Comparison of ENCODE assay signal across 8 cellular contexts in the genomic region with DNA sequence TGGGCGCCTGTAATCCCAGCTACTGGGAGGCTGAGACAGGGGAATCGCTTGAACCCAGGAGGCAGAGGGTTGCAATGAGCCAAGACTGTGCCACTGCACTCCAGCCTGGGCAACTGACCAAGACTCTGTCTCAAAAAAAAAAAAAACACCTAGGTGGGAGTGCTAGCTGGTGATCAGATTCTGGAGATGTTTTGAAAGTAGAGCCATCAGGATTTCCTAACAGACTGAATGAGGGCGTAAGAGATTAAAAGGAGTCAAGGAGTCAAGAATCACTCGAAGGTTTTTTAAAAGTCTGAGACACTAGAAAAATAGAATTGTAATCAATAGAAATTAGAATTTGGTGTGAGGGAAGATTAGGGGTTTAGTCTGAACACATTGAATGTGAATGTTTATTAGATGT.
DNase-seq lines count a peak whose midpoint lies in the region; ATAC-seq and TF ChIP-seq lines count a peak whose summit lies in the region.
"Had no signal": no experiment of that assay in that cellular context is flagged by ENCODE, and none has a peak within 500 bp of the region (broad histone marks: within the 10 kb centered on the region; RNA-seq: fewer than 3 reads in every experiment).

No MANE protein-coding gene starts in this region.

- no peak overlapping the region for H3K4me2 ChIP-seq in neuronal stem cell (ENCODE audit: insufficient read depth, low read length, poor library complexity, severe bottlenecking)

- no peaks in the 10 kb centered on the region for H3K9me3 Mint-ChIP-seq in WTC11

- H2AK5ac ChIP-seq in neuronal stem cell (ENCODE audit: low read depth, low read length) = no peak overlapping the region

- H3K27ac Mint-ChIP-seq in WTC11 = no peak overlapping the region; the same call in 1 of the 2 replicates

- peaks cover 0 to 4% of the 10 kb centered on the region in 2 donors for H3K9me3 ChIP-seq in neuronal stem cell (replicated peaks in 1 of 2; ENCODE audit: control insufficient read depth in 2 of 2, insufficient read depth in 1 of 2, low read depth in 1 of 2, low read length in 2 of 2)
- H3K9me3 ChIP-seq in upper lobe of right lung = no peaks in the 10 kb centered on the region

- H3K79me1 ChIP-seq in neuronal stem cell (ENCODE audit: low read depth, low read length) = no peaks in the 10 kb centered on the region

- H2AFZ ChIP-seq in neuronal stem cell (ENCODE audit: low read length) = peak overlapping the region; percentile 53

- H3K9ac ChIP-seq in neuronal stem cell (ENCODE audit: low read depth, low read length, poor library complexity) = no peak overlapping the region

- no peaks in the 10 kb centered on the region for H3K27me3 Mint-ChIP-seq in WTC11 (ENCODE audit: low read depth)

- peaks cover 4 to 9% of the 10 kb centered on the region in 2 donors for H3K4me1 ChIP-seq in neuronal stem cell (ENCODE audit: control insufficient read depth in 2 of 2, insufficient read depth in 1 of 2, low read depth in 1 of 2, low read length in 2 of 2)
- H3K4me1 ChIP-seq in upper lobe of right lung = peaks cover 18% of the 10 kb centered on the region

- H4K91ac ChIP-seq in neuronal stem cell (ENCODE audit: low read depth, low read length, poor library complexity) = no peak overlapping the region

- no peak overlapping the region for H3K23ac ChIP-seq in neuronal stem cell (ENCODE audit: low read depth, low read length, poor library complexity)

- no peak overlapping the region for H4K8ac ChIP-seq in neuronal stem cell (ENCODE audit: low read depth, low read length)

- H3K4me3 Mint-ChIP-seq in WTC11 = no peak overlapping the region

- no peak overlapping the region for H3K4ac ChIP-seq in neuronal stem cell (ENCODE audit: low read length)

- DNase-seq in fibroblast of pulmonary artery (ENCODE audit: low read depth) (peak; percentile 67), neuronal stem cell (ENCODE audit: low spot score) (no peak), upper lobe of right lung (no peak), WTC11 (ENCODE audit: low spot score) (no peak), hippocampal formation (lab: John Stamatoyannopoulos, UW) (no peak)

- no peak overlapping the region for H2BK15ac ChIP-seq in neuronal stem cell (ENCODE audit: low read length)

- H2BK12ac ChIP-seq in neuronal stem cell (ENCODE audit: low read length) = no peak overlapping the region

- H3K36me3 ChIP-seq in neuronal stem cell (replicated peaks in 1 of 2; ENCODE audit: control insufficient read depth in 2 of 2, insufficient read depth in 2 of 2, low read length in 2 of 2) = no peaks in the 10 kb centered on the region
- H3K36me3 ChIP-seq in upper lobe of right lung = no peaks in the 10 kb centered on the region

- no peaks in the 10 kb centered on the region for H3K27me3 ChIP-seq in neuronal stem cell (ENCODE audit: control insufficient read depth in 3 of 3, insufficient read depth in 3 of 3, low read depth in 1 of 3, low read length in 3 of 3)
- H3K27me3 ChIP-seq in upper lobe of right lung = no peaks in the 10 kb centered on the region

- peak overlapping the region; percentile 9 for H3K18ac ChIP-seq in neuronal stem cell (ENCODE audit: low read length)

- no peak overlapping the region for H3K4me3 ChIP-seq in fibroblast of pulmonary artery (replicated peaks; ENCODE audit: low read depth, low read length)
- no peak overlapping the region for H3K4me3 ChIP-seq in neuronal stem cell (ENCODE audit: low read length in 2 of 2)
- no peak overlapping the region for H3K4me3 ChIP-seq in upper lobe of right lung
- H3K4me3 ChIP-seq: skin epidermis had no signal

- CTCF ChIA-PET in WTC11 (lab: Charles Lee) = no interaction called here

- no peak overlapping the region for H2BK5ac ChIP-seq in neuronal stem cell (ENCODE audit: low read length)

- intact Hi-C loops in upper lobe of right lung (cut with DNase I) = no loop called here

- H3K14ac ChIP-seq in neuronal stem cell (ENCODE audit: low read length) = no peak overlapping the region

- peaks cover 12% of the 10 kb centered on the region for H3K4me1 Mint-ChIP-seq in WTC11

- whole genome bisulfite sequencing in neuronal stem cell (ENCODE audit: extremely low coverage in 2 of 2, insufficient read length in 2 of 2, insufficient replicate concordance in 1 of 2), 2 donors = no CpG with 5 or more reads among the region's 4 CpGs

- POLR2A ChIA-PET in WTC11 (lab: Charles Lee) = no interaction called here

- H2BK120ac ChIP-seq in neuronal stem cell (ENCODE audit: low read depth, low read length) = no peak overlapping the region

- H3K36me3 Mint-ChIP-seq in WTC11 = no peaks in the 10 kb centered on the region

- no peak overlapping the region for H3K27ac ChIP-seq in neuronal stem cell (replicated peaks; ENCODE audit: low read length)
- H3K27ac ChIP-seq in upper lobe of right lung = peak overlapping the region; percentile 81

- 0 out of 3 replicates have a peak, but pooled peaks have one; percentile 5 for ATAC-seq in SK-N-SH treated with all-trans-retinoic acid at 6 μM for 48 hours
- ATAC-seq in upper lobe of right lung = peak; percentile 30
- ATAC-seq in WTC11 = no peak
- ATAC-seq in GM21515 (IDR thresholded peaks at IDR 0.05; ENCODE audit: unreplicated experiment) = no peak

- TF ChIP-seq CTCF in fibroblast of pulmonary artery (IDR thresholded peaks at IDR 0.05; ENCODE audit: low read length, missing control alignments) (no peak), upper lobe of right lung (IDR thresholded peaks at IDR 0.05) (no peak), WTC11 (IDR thresholded peaks at IDR 0.05) (no peak)

TF ChIP-seq in SK-N-SH treated with all-trans-retinoic acid at 6 μM for 48 hours, 23 proteins besides CTCF, POLR2A, EP300 and RAD21 (continues in another document):
- TF ChIP-seq, protein P1, sequence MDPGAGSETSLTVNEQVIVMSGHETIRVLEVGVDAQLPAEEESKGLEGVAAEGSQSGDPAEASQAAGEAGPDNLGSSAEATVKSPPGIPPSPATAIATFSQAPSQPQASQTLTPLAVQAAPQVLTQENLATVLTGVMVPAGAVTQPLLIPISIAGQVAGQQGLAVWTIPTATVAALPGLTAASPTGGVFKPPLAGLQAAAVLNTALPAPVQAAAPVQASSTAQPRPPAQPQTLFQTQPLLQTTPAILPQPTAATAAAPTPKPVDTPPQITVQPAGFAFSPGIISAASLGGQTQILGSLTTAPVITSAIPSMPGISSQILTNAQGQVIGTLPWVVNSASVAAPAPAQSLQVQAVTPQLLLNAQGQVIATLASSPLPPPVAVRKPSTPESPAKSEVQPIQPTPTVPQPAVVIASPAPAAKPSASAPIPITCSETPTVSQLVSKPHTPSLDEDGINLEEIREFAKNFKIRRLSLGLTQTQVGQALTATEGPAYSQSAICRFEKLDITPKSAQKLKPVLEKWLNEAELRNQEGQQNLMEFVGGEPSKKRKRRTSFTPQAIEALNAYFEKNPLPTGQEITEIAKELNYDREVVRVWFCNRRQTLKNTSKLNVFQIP (CRISPR knock-in tag; IDR thresholded peaks at IDR 0.05; ENCODE audit: borderline replicate concordance, low read depth) = no peak
- TF ChIP-seq TCF4 (CRISPR knock-in tag; IDR thresholded peaks at IDR 0.05; ENCODE audit: borderline replicate concordance) = no peak
- no peak for TF ChIP-seq SNAI2 (CRISPR knock-in tag; IDR thresholded peaks at IDR 0.05)
- TF ChIP-seq ZC3H10 (CRISPR knock-in tag; IDR thresholded peaks at IDR 0.05) = no peak
- TF ChIP-seq GLIS3 (CRISPR knock-in tag; IDR thresholded peaks at IDR 0.05) = no peak
- TF ChIP-seq ESRRG (CRISPR knock-in tag; IDR thresholded peaks at IDR 0.05) = no peak

TF ChIP-seq in WTC11, 78 proteins besides CTCF, POLR2A, EP300 and RAD21:
- TF ChIP-seq ZBTB21 (CRISPR knock-in tag; IDR thresholded peaks at IDR 0.05; ENCODE audit: borderline replicate concordance) (no peak), FOXJ3 (CRISPR knock-in tag; IDR thresholded peaks at IDR 0.05; ENCODE audit: borderline replicate concordance) (no peak), SMAD4 (CRISPR knock-in tag; IDR thresholded peaks at IDR 0.05) (no peak), PRRX2 (CRISPR knock-in tag; IDR thresholded peaks at IDR 0.05) (no peak), GRHL2 (CRISPR knock-in tag; IDR thresholded peaks at IDR 0.05; ENCODE audit: insufficient replicate concordance, severe bottlenecking) (no peak), ESRRA (CRISPR knock-in tag; IDR thresholded peaks at IDR 0.05; ENCODE audit: borderline replicate concordance) (no peak), OVOL2 (CRISPR knock-in tag; IDR thresholded peaks at IDR 0.05; ENCODE audit: borderline replicate concordance) (no peak), ETV6 (CRISPR knock-in tag; IDR thresholded peaks at IDR 0.05) (no peak), GTF2I (CRISPR knock-in tag; conservative IDR thresholded peaks at IDR 0.05) (no peak)
- TF ChIP-seq, protein P2, sequence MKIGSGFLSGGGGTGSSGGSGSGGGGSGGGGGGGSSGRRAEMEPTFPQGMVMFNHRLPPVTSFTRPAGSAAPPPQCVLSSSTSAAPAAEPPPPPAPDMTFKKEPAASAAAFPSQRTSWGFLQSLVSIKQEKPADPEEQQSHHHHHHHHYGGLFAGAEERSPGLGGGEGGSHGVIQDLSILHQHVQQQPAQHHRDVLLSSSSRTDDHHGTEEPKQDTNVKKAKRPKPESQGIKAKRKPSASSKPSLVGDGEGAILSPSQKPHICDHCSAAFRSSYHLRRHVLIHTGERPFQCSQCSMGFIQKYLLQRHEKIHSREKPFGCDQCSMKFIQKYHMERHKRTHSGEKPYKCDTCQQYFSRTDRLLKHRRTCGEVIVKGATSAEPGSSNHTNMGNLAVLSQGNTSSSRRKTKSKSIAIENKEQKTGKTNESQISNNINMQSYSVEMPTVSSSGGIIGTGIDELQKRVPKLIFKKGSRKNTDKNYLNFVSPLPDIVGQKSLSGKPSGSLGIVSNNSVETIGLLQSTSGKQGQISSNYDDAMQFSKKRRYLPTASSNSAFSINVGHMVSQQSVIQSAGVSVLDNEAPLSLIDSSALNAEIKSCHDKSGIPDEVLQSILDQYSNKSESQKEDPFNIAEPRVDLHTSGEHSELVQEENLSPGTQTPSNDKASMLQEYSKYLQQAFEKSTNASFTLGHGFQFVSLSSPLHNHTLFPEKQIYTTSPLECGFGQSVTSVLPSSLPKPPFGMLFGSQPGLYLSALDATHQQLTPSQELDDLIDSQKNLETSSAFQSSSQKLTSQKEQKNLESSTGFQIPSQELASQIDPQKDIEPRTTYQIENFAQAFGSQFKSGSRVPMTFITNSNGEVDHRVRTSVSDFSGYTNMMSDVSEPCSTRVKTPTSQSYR (CRISPR knock-in tag; IDR thresholded peaks at IDR 0.05) = no peak

Comparison
In these comparisons a context has a peak if more than half of its experiments do, and no peak if none do; other contexts are left out.
1. ATAC-seq: peak in SK-N-SH treated with all-trans-retinoic acid at 6 μM for 48 hours (single experiment) and upper lobe of right lung (single experiment); none in WTC11 (single experiment) and GM21515 (single experiment).